ENCODE assay signal across 8 cellular contexts in genomic region chr5:43312699-43313034, GRCh38. TPM values are rescaled to one million over a fixed set of nuclear protein-coding genes. Genes with fewer than 3 reads are reported as not detected.
A peak's percentile ranks its signal among the peaks of the same experiment; 100 is the strongest.
DNase-seq lines count a peak whose midpoint lies in the region; ATAC-seq and TF ChIP-seq lines count a peak whose summit lies in the region.

No MANE protein-coding gene starts in this region.

- H3K27me3 ChIP-seq in RWPE2 (ENCODE audit: insufficient read depth, poor library complexity, severe bottlenecking) = no peaks in the 10 kb centered on the region

- H3K27me3 Mint-ChIP-seq in activated naive CD4-positive, alpha-beta T cell treated with anti-CD3 and anti-CD28 coated beads, Interleukin-2, amount 50 U/mL, for 24 hours = no peaks in the 10 kb centered on the region
- H3K27me3 Mint-ChIP-seq in osteocyte (ENCODE audit: unreplicated experiment) = no peaks in the 10 kb centered on the region

- H3K4me3 ChIP-seq in RWPE2 (ENCODE audit: severe bottlenecking) = peak overlapping the region; percentile 74

- H3K4me1 ChIP-seq in RWPE2 (ENCODE audit: insufficient read depth, poor library complexity, severe bottlenecking) = peaks cover 55% of the 10 kb centered on the region

- DNase-seq in activated naive CD4-positive, alpha-beta T cell treated with Interleukin-2 at 50 U/mL for 16 hours = no peak
- DNase-seq in RWPE2 (ENCODE audit: low spot score) (no peak), epithelial cell of prostate (ENCODE audit: low read depth, low spot score) (no peak), osteocyte (ENCODE audit: extremely low spot score, unreplicated experiment) (no peak), HuH-7 (ENCODE audit: low spot score) (no peak), COLO668 (lab: John Stamatoyannopoulos, UW; ENCODE audit: unreplicated experiment) (no peak)

- H3K27ac ChIP-seq in RWPE2 (ENCODE audit: poor library complexity, severe bottlenecking) (peak overlapping the region; percentile 98), epithelial cell of prostate (peak overlapping the region; percentile 92)

- ATAC-seq in HG03039 (IDR thresholded peaks at IDR 0.05; ENCODE audit: unreplicated experiment) (peak; percentile 2), RWPE2 (ENCODE audit: low read depth) (no peak)

- TF ChIP-seq CTCF in RWPE2 (IDR thresholded peaks at IDR 0.05; ENCODE audit: poor library complexity, severe bottlenecking) (no peak), osteocyte (IDR thresholded peaks at IDR 0.05) (no peak)

- no peaks in the 10 kb centered on the region for H3K9me3 ChIP-seq in RWPE2 (ENCODE audit: severe bottlenecking)

- peaks cover 5% of the 10 kb centered on the region for H3K9me3 Mint-ChIP-seq in activated naive CD4-positive, alpha-beta T cell treated with anti-CD3 and anti-CD28 coated beads, Interleukin-2, amount 50 U/mL, for 24 hours
- H3K9me3 Mint-ChIP-seq in osteocyte (ENCODE audit: unreplicated experiment) = no peaks in the 10 kb centered on the region

- H3K36me3 Mint-ChIP-seq in activated naive CD4-positive, alpha-beta T cell treated with anti-CD3 and anti-CD28 coated beads, Interleukin-2, amount 50 U/mL, for 24 hours = peaks cover 11% of the 10 kb centered on the region
- no peaks in the 10 kb centered on the region for H3K36me3 Mint-ChIP-seq in osteocyte (ENCODE audit: unreplicated experiment)

- H3K36me3 ChIP-seq in RWPE2 (ENCODE audit: low read depth) = peaks cover 55% of the 10 kb centered on the region

- peak overlapping the region; percentile 96 for H3K27ac Mint-ChIP-seq in activated naive CD4-positive, alpha-beta T cell treated with anti-CD3 and anti-CD28 coated beads, Interleukin-2, amount 50 U/mL, for 24 hours
- H3K27ac Mint-ChIP-seq in osteocyte (ENCODE audit: unreplicated experiment) = peak overlapping the region; percentile 97

- peaks cover 75% of the 10 kb centered on the region for H3K4me1 Mint-ChIP-seq in activated naive CD4-positive, alpha-beta T cell treated with anti-CD3 and anti-CD28 coated beads, Interleukin-2, amount 50 U/mL, for 24 hours
- H3K4me1 Mint-ChIP-seq in osteocyte (ENCODE audit: unreplicated experiment) = peaks cover 48% of the 10 kb centered on the region

- H3K4me3 Mint-ChIP-seq in activated naive CD4-positive, alpha-beta T cell treated with anti-CD3 and anti-CD28 coated beads, Interleukin-2, amount 50 U/mL, for 24 hours = peak overlapping the region; percentile 94
- peak overlapping the region; percentile 95 for H3K4me3 Mint-ChIP-seq in osteocyte (ENCODE audit: unreplicated experiment)

RNA-seq across cellular contexts. Expression of gene HMGCS1, which starts 0.5 kb away (rescaled TPM):
- 47.7 and 49.1 TPM in 2 replicates for total RNA-seq in osteocyte
